ENCODE assay signal across 21 cellular contexts in genomic region chr7:50558380-50559051, GRCh38. TPM values are rescaled to one million over a fixed set of nuclear protein-coding genes. Genes with fewer than 3 reads are reported as not detected.
A peak's percentile ranks its signal among the peaks of the same experiment; 100 is the strongest.
DNase-seq lines count a peak whose midpoint lies in the region; ATAC-seq lines count a peak whose summit lies in the region.
"Had no signal": no experiment of that assay in that cellular context is flagged by ENCODE, and none has a peak within 500 bp of the region (broad histone marks: within the 10 kb centered on the region; RNA-seq: fewer than 3 reads in every experiment).

No MANE protein-coding gene starts in this region.

- peak; percentile 60 for DNase-seq in NCI-H1436 (lab: John Stamatoyannopoulos, UW)
- no peak for DNase-seq in NCI-H1436 treated with DMSO at 0.1 percent for 48 hours (lab: John Stamatoyannopoulos, UW)
- DNase-seq in NCI-H2196 treated with DMSO at 0.1 percent for 48 hours (lab: John Stamatoyannopoulos, UW; ENCODE audit: unreplicated experiment) = peak; percentile 55
- DNase-seq in amniotic epithelial cell (ENCODE audit: low read depth) = peak; percentile 89
- DNase-seq in renal cortical epithelial cell (ENCODE audit: low read depth) = peak; percentile 83
- no peak for DNase-seq in EL
- no peak for DNase-seq in HPDE6-E6E7 (ENCODE audit: extremely low spot score)
- DNase-seq: CD4-positive, CD25-positive, alpha-beta regulatory T cell; foreskin keratinocyte; NCI-H1694; Right ventricle myocardium superior; T-helper 2 cell; tibial artery had no signal

- no peak for ATAC-seq in GM21515 (IDR thresholded peaks at IDR 0.05; ENCODE audit: unreplicated experiment)
- ATAC-seq: activated CD4-positive, CD25-positive, alpha-beta regulatory T cell treated with anti-CD3 and anti-CD28 coated beads, Interleukin-2, amount 50 U/mL, for 24 hours; foreskin keratinocyte; stimulated activated memory B cell treated with anti-CD40 and anti-IgM and Interleukin-4, amounts not matched to agents 10 μg/mL and 1 μg/mL and 100 μg/mL, for 72 hours had no signal

RNA-seq across cellular contexts. Expression of gene DDC, which starts 6.7 kb away (rescaled TPM):
- total RNA-seq in renal cortical epithelial cell = 2.7 TPM in 1 of 2 replicates, not detected in the other
- total RNA-seq: A172; astrocyte; CD4-positive, CD25-positive, alpha-beta regulatory T cell; chondrocyte; foreskin keratinocyte; H4; myocyte; Right ventricle myocardium superior had no signal

Comparison
In these comparisons a context has a peak if more than half of its experiments do, and no peak if none do; other contexts are left out.
1. DNase-seq: peak in NCI-H1436 (single experiment), NCI-H2196 treated with DMSO at 0.1 percent for 48 hours (single experiment), amniotic epithelial cell (single experiment) and renal cortical epithelial cell (single experiment); none in NCI-H1436 treated with DMSO at 0.1 percent for 48 hours (single experiment), EL (single experiment) and HPDE6-E6E7 (single experiment).